In genomic region chr14:89242871-89243270, GRCh38 we compare ENCODE assay signal across 25 cellular contexts.
DNase-seq lines count a peak whose midpoint lies in the region; ATAC-seq, FAIRE-seq and TF ChIP-seq lines count a peak whose summit lies in the region.
"Had no signal": no experiment of that assay in that cellular context is flagged by ENCODE, and none has a peak within 500 bp of the region (broad histone marks: within the 10 kb centered on the region; RNA-seq: fewer than 3 reads in every experiment).

No MANE protein-coding gene starts in this region.

- FAIRE-seq in frontal cortex (lab: Jason Lieb, UNC), result no peak
- FAIRE-seq: H54 had no signal

- H3K36me3 Mint-ChIP-seq in activated B cell treated with CpG ODN at 0.5 μM for 24 hours (ENCODE audit: low read depth), result peaks cover 14% of the 10 kb centered on the region

- H3K27me3 Mint-ChIP-seq in activated B cell treated with CpG ODN at 0.5 μM for 24 hours, result no peaks in the 10 kb centered on the region
- H3K27me3 Mint-ChIP-seq: activated CD4-positive, alpha-beta T cell treated with anti-CD3 and anti-CD28 coated beads, Interleukin-2, amount 10 ng/mL, durations not matched to agents 7 days and 5 days; CD4-positive, alpha-beta memory T cell; stimulated activated naive CD8-positive, alpha-beta T cell treated with anti-CD3 and anti-CD28 coated beads, Interleukin-15, amount 100 ng/mL, for 72 hours had no signal

- peaks cover 52% of the 10 kb centered on the region for H3K4me1 Mint-ChIP-seq in activated B cell treated with CpG ODN at 0.5 μM for 24 hours

- ATAC-seq in activated B cell treated with CpG ODN at 0.5 μM for 24 hours (ENCODE audit: low read depth) (peak; percentile 28), sciatic nerve (peak; percentile 53)
- ATAC-seq: left lobe of liver; stimulated activated naive CD8-positive, alpha-beta T cell treated with anti-CD3 and anti-CD28 coated beads, Interleukin-15, amount 100 ng/mL, for 72 hours had no signal

- H3K4me3 Mint-ChIP-seq in activated B cell treated with CpG ODN at 0.5 μM for 24 hours, result peak overlapping the region; percentile 4
- H3K4me3 Mint-ChIP-seq: activated CD4-positive, alpha-beta T cell treated with anti-CD3 and anti-CD28 coated beads, Interleukin-2, amount 10 ng/mL, durations not matched to agents 7 days and 5 days; CD4-positive, alpha-beta memory T cell; stimulated activated naive CD8-positive, alpha-beta T cell treated with anti-CD3 and anti-CD28 coated beads, Interleukin-15, amount 100 ng/mL, for 72 hours had no signal

- POLR2A ChIA-PET in activated B cell treated with CpG ODN at 0.5 μM for 24 hours (lab: Charles Lee), result interaction anchor here (1.1 kb wide), 1 partner anchor 60 kb away, joined by 3 read pairs; no protein-coding TSS in a partner anchor

- intact Hi-C loops in activated B cell treated with CpG ODN at 0.5 μM for 24 hours (cut with micrococcal nuclease) (loop anchor here (1.0 kb wide), 2 partner anchors 175 to 524 kb away; no protein-coding TSS in a partner anchor), sciatic nerve (cut with DNase I) (no loop called here)

- CTCF ChIA-PET in activated B cell treated with CpG ODN at 0.5 μM for 24 hours (lab: Charles Lee), result interaction anchor here (0.6 to 1.9 kb wide), 5 partner anchors 10 to 523 kb away, joined by 3 to 10 read pairs (median 5); no protein-coding TSS in a partner anchor

- H4K20me1 ChIP-seq in BLaER1, result peaks cover 75% of the 10 kb centered on the region

- peak overlapping the region; percentile 40; the same call in 1 of the 2 replicates for H3K27ac ChIP-seq in BLaER1
- H3K27ac ChIP-seq in effector memory CD4-positive, alpha-beta T cell (ENCODE audit: insufficient read depth, low read length, poor library complexity, severe bottlenecking), result no peak overlapping the region
- H3K27ac ChIP-seq: esophagus squamous epithelium had no signal

- no peaks in the 10 kb centered on the region for H3K9me3 Mint-ChIP-seq in activated B cell treated with CpG ODN at 0.5 μM for 24 hours
- H3K9me3 Mint-ChIP-seq: activated CD4-positive, alpha-beta T cell treated with anti-CD3 and anti-CD28 coated beads, Interleukin-2, amount 10 ng/mL, durations not matched to agents 7 days and 5 days; CD4-positive, alpha-beta memory T cell; stimulated activated naive CD8-positive, alpha-beta T cell treated with anti-CD3 and anti-CD28 coated beads, Interleukin-15, amount 100 ng/mL, for 72 hours had no signal

- no peak for TF ChIP-seq CTCF in activated B cell treated with CpG ODN at 0.5 μM for 24 hours (IDR thresholded peaks at IDR 0.05)
- TF ChIP-seq CTCF in fibroblast of the aortic adventitia (IDR thresholded peaks at IDR 0.05; ENCODE audit: insufficient read depth, low read length), result no peak

- peak overlapping the region; percentile 30; the same call in 1 of the 2 replicates for H3K9ac ChIP-seq in BLaER1

- DNase-seq in activated B cell treated with CpG ODN at 0.5 μM for 24 hours (no peak), fibroblast of the aortic adventitia (ENCODE audit: low read depth) (peak; percentile 9), sciatic nerve (ENCODE audit: low spot score) (no peak), frontal cortex (ENCODE audit: low spot score in 2 of 2) (no peak), DMS153 treated with DMSO at 0.1 percent for 48 hours (lab: John Stamatoyannopoulos, UW; ENCODE audit: unreplicated experiment) (no peak)
- DNase-seq in activated CD4-positive, alpha-beta T cell treated with anti-CD3 and anti-CD28 coated beads for 1 hour, result no peak
- DNase-seq in effector memory CD4-positive, alpha-beta T cell, result no peak
- DNase-seq: activated CD4-positive, alpha-beta T cell treated with anti-CD3 and anti-CD28 coated beads, Interleukin-2, amount 10 ng/mL, durations not matched to agents 7 days and 5 days; activated CD8-positive, alpha-beta memory T cell treated with anti-CD3 and anti-CD28 coated beads, Interleukin-2, amount 50 U/mL, for 48 hours; activated effector memory CD4-positive, alpha-beta T cell treated with Interleukin-2 at 50 U/mL for 16 hours; CD4-positive, alpha-beta memory T cell; DMS79; effector CD8-positive, alpha-beta T cell; esophagus squamous epithelium; KG1; NCI-H2171 treated with DMSO at 0.1 percent for 48 hours; NCI-H69; stimulated activated CD4-positive, alpha-beta T cell treated with anti-CD3 and anti-CD28 coated beads, Interleukin-2, amount 100 ng/mL, for 24 hours; stimulated activated naive CD8-positive, alpha-beta T cell treated with anti-CD3 and anti-CD28 coated beads, Interleukin-15, amount 100 ng/mL, for 72 hours; T-helper 1 cell had no signal

- no peak overlapping the region for H3K27ac Mint-ChIP-seq in activated B cell treated with CpG ODN at 0.5 μM for 24 hours
- H3K27ac Mint-ChIP-seq: activated CD4-positive, alpha-beta T cell treated with anti-CD3 and anti-CD28 coated beads, Interleukin-2, amount 10 ng/mL, durations not matched to agents 7 days and 5 days; progenitor cell of endocrine pancreas had no signal

- H3K4me3 ChIP-seq in BLaER1 (no peak overlapping the region), fibroblast of the aortic adventitia (ENCODE audit: low read depth, low read length) (no peak overlapping the region)
- no peak overlapping the region for H3K4me3 ChIP-seq in effector memory CD4-positive, alpha-beta T cell (ENCODE audit: insufficient read depth, low read depth, low read length, poor library complexity, severe bottlenecking)
- H3K4me3 ChIP-seq: esophagus squamous epithelium, skin epidermis had no signal

- no peaks in the 10 kb centered on the region for H3K9me3 ChIP-seq in BLaER1
- no peaks in the 10 kb centered on the region for H3K9me3 ChIP-seq in effector memory CD4-positive, alpha-beta T cell (ENCODE audit: control insufficient read depth, low read length)
- H3K9me3 ChIP-seq: esophagus squamous epithelium had no signal

- peaks cover 73% of the 10 kb centered on the region for H3K4me1 ChIP-seq in BLaER1
- H3K4me1 ChIP-seq in effector memory CD4-positive, alpha-beta T cell (ENCODE audit: control insufficient read depth, insufficient read depth, low read length, poor library complexity, severe bottlenecking), result peaks cover 6% of the 10 kb centered on the region

- H3K27me3 ChIP-seq in BLaER1, result no peaks in the 10 kb centered on the region
- no peaks in the 10 kb centered on the region for H3K27me3 ChIP-seq in effector memory CD4-positive, alpha-beta T cell (replicated peaks; ENCODE audit: control insufficient read depth, insufficient read depth, low read length, poor library complexity, severe bottlenecking)
- H3K27me3 ChIP-seq: esophagus squamous epithelium had no signal

- H3K4me2 ChIP-seq in BLaER1, result peak overlapping the region; percentile 82

- H3K36me3 ChIP-seq in BLaER1, result peaks cover 14% of the 10 kb centered on the region; the same call in 1 of the 2 replicates
- H3K36me3 ChIP-seq in effector memory CD4-positive, alpha-beta T cell (ENCODE audit: control insufficient read depth, insufficient read depth, low read length), result no peaks in the 10 kb centered on the region
- H3K36me3 ChIP-seq: esophagus squamous epithelium had no signal
